Comparison of ENCODE assay signal across 1 cellular context in genomic region chr13:41059896-41060722, GRCh38.
TF ChIP-seq lines count a peak whose summit lies in the region.

No MANE protein-coding gene starts in this region.

TF ChIP-seq in GM12878, 131 proteins besides CTCF, POLR2A, EP300 and RAD21 (continued from another document and continues in another):
- TF ChIP-seq ZBTB40 (IDR thresholded peaks at IDR 0.05; ENCODE audit: borderline replicate concordance) = no peak
- no peak for TF ChIP-seq STAT3 (IDR thresholded peaks at IDR 0.05; ENCODE audit: low read depth, low read length)
- TF ChIP-seq RBBP5 (conservative IDR thresholded peaks at IDR 0.05) = peak; percentile 63; the same call in 1 of the 2 replicates
- no peak for TF ChIP-seq IRF4 (IDR thresholded peaks at IDR 0.05; ENCODE audit: low read depth, low read length)
- TF ChIP-seq YY1 (IDR thresholded peaks at IDR 0.05; ENCODE audit: low read depth, low read length) = no peak; the same call in 1 of the 2 replicates
- TF ChIP-seq SUPT20H (IDR thresholded peaks at IDR 0.05; ENCODE audit: borderline replicate concordance, control insufficient read depth, low read depth, low read length) = no peak
- TF ChIP-seq E2F8 (IDR thresholded peaks at IDR 0.05; ENCODE audit: low read depth, partially characterized antibody) = peak; percentile 44
- no peak for TF ChIP-seq ESRRA (IDR thresholded peaks at IDR 0.05; ENCODE audit: low read length)
- peak; percentile 78 for TF ChIP-seq NR2F1 (conservative IDR thresholded peaks at IDR 0.05)
- TF ChIP-seq NBN (IDR thresholded peaks at IDR 0.05) = peak; percentile 76; the same call in 1 of the 2 replicates
- TF ChIP-seq REST (IDR thresholded peaks at IDR 0.05; ENCODE audit: low read depth, low read length) = no peak
- TF ChIP-seq RELB (IDR thresholded peaks at IDR 0.05; ENCODE audit: low read depth) = peak; percentile 73
- peak; percentile 18; the same call in 1 of the 2 replicates for TF ChIP-seq HDGF (IDR thresholded peaks at IDR 0.05)
- TF ChIP-seq PML (IDR thresholded peaks at IDR 0.05; ENCODE audit: low read length) = no peak; the same call in 1 of the 2 replicates
- TF ChIP-seq POLR2AphosphoS5 (IDR thresholded peaks at IDR 0.05; ENCODE audit: low read length) = no peak
- no peak for TF ChIP-seq CBX3 (IDR thresholded peaks at IDR 0.05; ENCODE audit: borderline replicate concordance, low read depth)
- TF ChIP-seq ZSCAN29 (IDR thresholded peaks at IDR 0.05) = no peak
- no peak for TF ChIP-seq PAX8 (IDR thresholded peaks at IDR 0.05)
- TF ChIP-seq NFYA (IDR thresholded peaks at IDR 0.05; ENCODE audit: borderline replicate concordance, low read depth, low read length) = no peak
- TF ChIP-seq BCL11A (IDR thresholded peaks at IDR 0.05; ENCODE audit: low read depth, low read length) = no peak
- peak; percentile 85 for TF ChIP-seq ZNF687 (IDR thresholded peaks at IDR 0.05)
- TF ChIP-seq HDAC2 (IDR thresholded peaks at IDR 0.05) = no peak; the same call in 1 of the 2 replicates
- no peak for TF ChIP-seq TARDBP (IDR thresholded peaks at IDR 0.05; ENCODE audit: borderline replicate concordance)
- no peak; the same call in 1 of the 2 replicates for TF ChIP-seq CHD2 (IDR thresholded peaks at IDR 0.05; ENCODE audit: borderline replicate concordance, low read depth, low read length)
- TF ChIP-seq BCLAF1 (IDR thresholded peaks at IDR 0.05) = no peak
- TF ChIP-seq NKRF (conservative IDR thresholded peaks at IDR 0.05) = peak; percentile 46; the same call in 1 of the 2 replicates
- TF ChIP-seq CBFB (IDR thresholded peaks at IDR 0.05; ENCODE audit: low read depth) = peak; percentile 63; the same call in 1 of the 2 replicates
- TF ChIP-seq EED (IDR thresholded peaks at IDR 0.05; ENCODE audit: low read depth) = peak; percentile 64; the same call in 1 of the 2 replicates
- TF ChIP-seq MAX (IDR thresholded peaks at IDR 0.05; ENCODE audit: low read depth, low read length) = no peak; the same call in 1 of the 2 replicates
- TF ChIP-seq KLF5 (IDR thresholded peaks at IDR 0.05; ENCODE audit: partially characterized antibody) = no peak
- peak; percentile 54; the same call in 1 of the 2 replicates for TF ChIP-seq CHD1 (IDR thresholded peaks at IDR 0.05; ENCODE audit: low read depth, low read length)
- TF ChIP-seq MYB (IDR thresholded peaks at IDR 0.05; ENCODE audit: borderline replicate concordance, low read depth, low read length) = no peak
- TF ChIP-seq ZNF217 (IDR thresholded peaks at IDR 0.05) = no peak; the same call in 1 of the 2 replicates
- TF ChIP-seq TAF1 (IDR thresholded peaks at IDR 0.05; ENCODE audit: borderline replicate concordance, low read depth, low read length) = peak; percentile 29; the same call in 1 of the 2 replicates
- no peak; the same call in 1 of the 2 replicates for TF ChIP-seq PAX5 (IDR thresholded peaks at IDR 0.05; ENCODE audit: borderline replicate concordance, low read depth, low read length)
- TF ChIP-seq LARP7 (IDR thresholded peaks at IDR 0.05) = peak; percentile 59
- 0 out of 2 replicates have a peak, but pooled peaks have one; percentile 7 for TF ChIP-seq ZNF24 (IDR thresholded peaks at IDR 0.05)
- 0 out of 2 replicates have a peak, but pooled peaks have one; percentile 25 for TF ChIP-seq TCF3 (IDR thresholded peaks at IDR 0.05; ENCODE audit: borderline replicate concordance, insufficient read depth, low read depth, low read length)
